1 cellular context compared by ENCODE assay signal in genomic region chr13:93730780-93731179, GRCh38.
TF ChIP-seq lines count a peak whose summit lies in the region.

No MANE protein-coding gene starts in this region.

TF ChIP-seq in IMR-90, 13 proteins besides CTCF, POLR2A, EP300 and RAD21:
- TF ChIP-seq FOS (IDR thresholded peaks at IDR 0.05; ENCODE audit: low read depth, low read length) (no peak), BHLHE40 (IDR thresholded peaks at IDR 0.05; ENCODE audit: low read depth, low read length) (no peak), RFX5 (IDR thresholded peaks at IDR 0.05; ENCODE audit: low read depth, low read length) (no peak), NFE2L2 (IDR thresholded peaks at IDR 0.05; ENCODE audit: low read depth, low read length) (no peak), MAFK (IDR thresholded peaks at IDR 0.05; ENCODE audit: low read depth, low read length) (no peak), RCOR1 (IDR thresholded peaks at IDR 0.05; ENCODE audit: insufficient replicate concordance, low read length) (no peak), CHD1 (IDR thresholded peaks at IDR 0.05; ENCODE audit: low read depth, low read length) (no peak), MAZ (IDR thresholded peaks at IDR 0.05; ENCODE audit: borderline replicate concordance, low read depth, low read length) (no peak), SMC3 (IDR thresholded peaks at IDR 0.05; ENCODE audit: low read depth, low read length) (no peak), ELK1 (IDR thresholded peaks at IDR 0.05; ENCODE audit: borderline replicate concordance, low read depth, low read length) (no peak), CEBPB (IDR thresholded peaks at IDR 0.05; ENCODE audit: low read depth, low read length) (no peak), USF2 (IDR thresholded peaks at IDR 0.05; ENCODE audit: low read depth, low read length) (no peak)
